ENCODE assay signal across 8 cellular contexts in the genomic region with DNA sequence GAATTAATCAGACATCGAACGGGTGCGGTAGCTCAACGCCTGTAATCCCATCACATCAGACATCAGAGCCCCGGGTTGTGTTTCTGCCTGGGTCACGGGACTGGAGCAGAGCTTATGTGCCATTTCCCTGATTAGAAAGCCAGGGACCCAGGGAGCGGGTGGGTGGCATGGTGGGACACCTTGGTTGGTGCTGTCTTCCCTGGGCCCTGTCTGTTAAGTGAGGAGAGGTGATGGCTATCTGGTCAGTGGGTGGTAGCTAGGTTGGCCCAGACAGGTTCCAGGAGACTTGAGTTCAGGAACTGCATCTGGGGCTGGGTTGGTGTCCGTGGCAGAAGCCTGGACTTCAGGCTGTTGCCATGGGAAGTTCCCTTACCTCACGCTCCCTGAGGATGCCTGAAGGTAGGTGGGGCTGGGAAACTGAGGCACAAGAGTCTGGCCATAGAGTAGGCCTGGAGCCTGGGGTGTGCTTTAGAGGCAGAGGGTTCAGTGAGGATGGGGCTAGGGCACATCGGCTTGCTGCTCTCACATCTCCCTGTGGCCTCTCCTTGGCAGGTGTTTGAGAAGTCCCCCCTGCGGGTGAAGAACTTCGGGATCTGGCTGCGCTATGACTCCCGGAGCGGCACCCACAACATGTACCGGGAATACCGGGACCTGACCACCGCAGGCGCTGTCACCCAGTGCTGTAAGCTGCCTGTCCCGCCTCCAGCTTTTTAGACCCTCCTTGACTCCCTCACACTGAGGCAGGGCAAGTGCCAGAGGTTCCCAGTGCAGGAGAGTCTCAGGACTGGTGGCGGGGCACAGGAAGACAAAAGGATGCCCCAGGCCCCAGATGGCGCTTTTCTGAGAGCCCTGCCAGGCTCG. TPM values are rescaled to one million over a fixed set of nuclear protein-coding genes. Genes with fewer than 3 reads are reported as not detected.
DNase-seq lines count a peak whose midpoint lies in the region; ATAC-seq and TF ChIP-seq lines count a peak whose summit lies in the region.

No MANE protein-coding gene starts in this region.

- intact Hi-C loops in A673 (cut with micrococcal nuclease; ENCODE audit: unreplicated experiment) (no loop called here), uterus (cut with DNase I; ENCODE audit: low total_unique reads) (loop anchor here (10.0 kb wide), 1 partner anchor 133 kb away; no protein-coding TSS in a partner anchor)

- H3K27ac ChIP-seq in A673 (ENCODE audit: low read depth, low read length, poor library complexity, severe bottlenecking) (peak overlapping the region; percentile 85), GM23248 (no peak overlapping the region), uterus (no peak overlapping the region)

- H3K9me3 Mint-ChIP-seq in activated naive CD4-positive, alpha-beta T cell treated with anti-CD3 and anti-CD28 coated beads, Interleukin-2, amount 50 U/mL, for 72 hours: no peaks in the 10 kb centered on the region

- CTCF ChIA-PET in A673 (lab: Charles Lee): no interaction called here

- H3K27ac Mint-ChIP-seq in activated naive CD4-positive, alpha-beta T cell treated with anti-CD3 and anti-CD28 coated beads, Interleukin-2, amount 50 U/mL, for 72 hours: peak overlapping the region; percentile 94 to 97

- H3K9me2 ChIP-seq in GM23248 (ENCODE audit: insufficient read depth): no peaks in the 10 kb centered on the region

- H3K4me3 ChIP-seq in A673 (ENCODE audit: low read depth, low read length, poor library complexity, severe bottlenecking) (peak overlapping the region; percentile 74), GM23248 (peak overlapping the region; percentile 98), uterus (no peak overlapping the region)

- WGBS in GM23248 (ENCODE audit: low coverage in 1 of 2, low lambda C conversion rate in 2 of 2, missing lambda C conversion rate in 2 of 2), 2 experiments: 67% methylated on average over 21 to 23 of the region's 23 CpGs

- peak overlapping the region; percentile 92 for H3K4me2 ChIP-seq in GM23248 (ENCODE audit: unreplicated experiment)

- ATAC-seq in activated naive CD4-positive, alpha-beta T cell treated with anti-CD3 and anti-CD28 coated beads, Interleukin-2, amount 50 U/mL, for 72 hours: no peak

- H4K20me1 ChIP-seq in GM23248 (ENCODE audit: insufficient read depth): peaks cover 11% of the 10 kb centered on the region; the same call in 1 of the 2 replicates

- no TSS peak for BruUV-seq in A673 (replicated peaks; lab: Mats Ljungman, UMichigan)

- H3K4me1 ChIP-seq in A673 (ENCODE audit: insufficient read depth, low read length, poor library complexity, severe bottlenecking): peaks cover 12% of the 10 kb centered on the region
- H3K4me1 ChIP-seq in GM23248 (ENCODE audit: insufficient read depth): peaks cover 14% of the 10 kb centered on the region; the same call in 1 of the 2 replicates
- H3K4me1 ChIP-seq in uterus: peaks cover 0 to 4% of the 10 kb centered on the region in 2 donors

- in situ Hi-C loops in GM23248 (cut with MboI): no loop called here

- peak overlapping the region; percentile 99 for H3K9ac ChIP-seq in GM23248

- DNase-seq in A673 (ENCODE audit: low spot score) (no peak), GM23248 (no peak), islet precursor cell (peak; percentile 38), NCI-H1048 (lab: John Stamatoyannopoulos, UW) (no peak), NCI-H345 (lab: John Stamatoyannopoulos, UW) (no peak), Kasumi-1 (lab: John Stamatoyannopoulos, UW) (no peak), uterus (no peak)
- DNase-seq in activated naive CD4-positive, alpha-beta T cell treated with anti-CD3 and anti-CD28 coated beads, Interleukin-2, amount 50 U/mL, for 72 hours (ENCODE audit: low spot score in 2 of 2): no peak

- no peaks in the 10 kb centered on the region for H3K9me3 ChIP-seq in A673 (ENCODE audit: low read depth, low read length, poor library complexity, severe bottlenecking)
- H3K9me3 ChIP-seq in GM23248 (ENCODE audit: low read depth): no peaks in the 10 kb centered on the region
- no peaks in the 10 kb centered on the region for H3K9me3 ChIP-seq in uterus

- TF ChIP-seq CTCF in A673 (conservative IDR thresholded peaks at IDR 0.05; ENCODE audit: low read depth, low read length) (no peak), uterus (IDR thresholded peaks at IDR 0.05) (no peak)

- H3K36me3 ChIP-seq in A673 (ENCODE audit: insufficient read depth, low read length, poor library complexity, severe bottlenecking): peaks cover 53% of the 10 kb centered on the region
- peaks cover 41% of the 10 kb centered on the region; the same call in 1 of the 2 replicates for H3K36me3 ChIP-seq in GM23248 (ENCODE audit: low read depth)
- H3K36me3 ChIP-seq in uterus: no peaks in the 10 kb centered on the region

- H3K36me3 Mint-ChIP-seq in activated naive CD4-positive, alpha-beta T cell treated with anti-CD3 and anti-CD28 coated beads, Interleukin-2, amount 50 U/mL, for 72 hours: peaks cover 40 to 43% of the 10 kb centered on the region in 2 donors

- peaks cover 41% of the 10 kb centered on the region for H3F3A ChIP-seq in GM23248 (ENCODE audit: insufficient read depth)

- no peak for TF ChIP-seq POLR2A in uterus (IDR thresholded peaks at IDR 0.05)

- POLR2A ChIA-PET in A673 (lab: Charles Lee; ENCODE audit: low non-redundant PET): no interaction called here

- no peak overlapping the region for H2AFZ ChIP-seq in GM23248

- H3K79me2 ChIP-seq in GM23248 (ENCODE audit: insufficient read depth): peaks cover 37% of the 10 kb centered on the region

- H3K27me3 ChIP-seq in A673 (replicated peaks; ENCODE audit: insufficient read depth, low read depth, low read length, poor library complexity) (no peaks in the 10 kb centered on the region), GM23248 (replicated peaks; ENCODE audit: insufficient read depth) (no peaks in the 10 kb centered on the region), uterus (no peaks in the 10 kb centered on the region)

RNA-seq across cellular contexts. Expression of gene RPL18A, which starts 2.1 kb away (rescaled TPM):
- 1,852 and 1,889 TPM in 2 replicates for total RNA-seq in A673 (2021)
- 680 and 837 TPM in 2 replicates for total RNA-seq in GM23248 (2014; rRNA removed; shearing (Covaris generic))
- polyA plus RNA-seq in GM23248 (2016; fragmentation: Nextera tagmentation; extraction: Ambion mirVana): 1,456 and 1,474 TPM in 2 replicates
- total RNA-seq in activated naive CD4-positive, alpha-beta T cell treated with anti-CD3 and anti-CD28 coated beads, Interleukin-2, amount 50 U/mL, for 72 hours: 1,000 to 10,000 TPM; 3,079 to 3,707 TPM
- total RNA-seq in uterus: 1,000 to 10,000 TPM in 3 of 4 donors, 100 to 1,000 TPM in 1; 649 to 2,637 (median 1,942) TPM

RNA-seq across cellular contexts. Expression of gene SLC5A5, which starts 10.0 kb away (rescaled TPM):
- total RNA-seq in A673 (2021) (not detected in 2 replicates), uterus (not detected)
- not detected in 2 replicates for total RNA-seq in GM23248 (2014; rRNA removed; shearing (Covaris generic))
- not detected in 2 replicates for polyA plus RNA-seq in GM23248 (2016; fragmentation: Nextera tagmentation; extraction: Ambion mirVana)
- 1 to 10 TPM; 1.5 to 2.0 TPM for total RNA-seq in activated naive CD4-positive, alpha-beta T cell treated with anti-CD3 and anti-CD28 coated beads, Interleukin-2, amount 50 U/mL, for 72 hours

RNA-seq across cellular contexts. Expression of gene JAK3, which starts 14.0 kb away (rescaled TPM):
- 2.4 and 2.5 TPM in 2 replicates for total RNA-seq in A673 (2021)
- total RNA-seq in GM23248 (2014; rRNA removed; shearing (Covaris generic)): 5.9 and 8.7 TPM in 2 replicates
- 4.1 and 5.0 TPM in 2 replicates for polyA plus RNA-seq in GM23248 (2016; fragmentation: Nextera tagmentation; extraction: Ambion mirVana)
- 100 to 1,000 TPM; 204 to 237 TPM for total RNA-seq in activated naive CD4-positive, alpha-beta T cell treated with anti-CD3 and anti-CD28 coated beads, Interleukin-2, amount 50 U/mL, for 72 hours
- total RNA-seq in uterus: 1 to 10 TPM in 2 of 4 donors, under 1 TPM in 2; under 0.01 to 8.1 (median 2.7) TPM

RNA-seq across cellular contexts. Expression of gene INSL3, which starts 40.5 kb away (rescaled TPM):
- total RNA-seq in A673 (2021) (not detected in 2 replicates), uterus (not detected)
- total RNA-seq in GM23248 (2014; rRNA removed; shearing (Covaris generic)): not detected in 2 replicates
- not detected in 2 replicates for polyA plus RNA-seq in GM23248 (2016; fragmentation: Nextera tagmentation; extraction: Ambion mirVana)
- 10 to 100 TPM in 1 of 2 donors, 1 to 10 TPM in 1; 6.3 to 10.5 TPM for total RNA-seq in activated naive CD4-positive, alpha-beta T cell treated with anti-CD3 and anti-CD28 coated beads, Interleukin-2, amount 50 U/mL, for 72 hours

Comparison
In these comparisons a context has a peak if more than half of its experiments do, and no peak if none do; other contexts are left out.
1. H3K4me3 ChIP-seq: peak in A673 (single experiment) and GM23248 (single experiment); none in uterus (0 of 2).
2. RNA of gene JAK3, which starts 14.0 kb away (total RNA-seq): 204 to 237 TPM in activated naive CD4-positive, alpha-beta T cell treated with anti-CD3 and anti-CD28 coated beads, Interleukin-2, amount 50 U/mL, for 72 hours; 5.9 to 8.7 TPM in GM23248, under 0.01 to 8.1 TPM in uterus and 2.4 to 2.5 TPM in A673; every median in the first group is over 10 times any median in the second.